1 cellular context compared by ENCODE assay signal in the genomic region with DNA sequence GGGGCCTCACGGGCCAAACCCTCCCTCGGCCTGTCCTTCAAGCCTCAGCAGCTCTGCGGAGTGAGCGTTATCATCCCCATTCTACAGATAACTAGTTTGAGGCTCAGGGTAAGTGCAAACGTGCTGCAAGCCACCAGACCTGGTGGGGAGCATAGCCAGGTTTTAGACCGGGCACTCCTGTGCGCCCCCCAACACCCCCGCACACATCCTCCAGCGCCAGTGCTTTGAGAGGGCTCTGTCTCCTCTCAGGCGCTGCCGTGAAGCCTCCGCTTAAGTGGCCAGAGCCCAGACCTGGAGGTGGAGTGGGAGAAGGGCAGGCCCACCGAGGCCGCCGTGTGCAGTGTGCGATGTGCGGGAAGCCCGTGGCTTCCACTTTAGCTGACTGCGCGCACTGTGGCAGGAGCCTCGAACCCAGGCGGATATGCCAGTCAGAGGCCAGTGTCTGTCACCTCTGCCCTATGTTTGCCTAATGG.
A peak's percentile ranks its signal among the peaks of the same experiment; 100 is the strongest.
TF ChIP-seq lines count a peak whose summit lies in the region.

No MANE protein-coding gene starts in this region.

TF ChIP-seq in K562, 482 proteins besides CTCF, POLR2A, EP300 and RAD21 (continued from another document and continues in another):
- no peak for TF ChIP-seq ARID4B (CRISPR knock-in tag; IDR thresholded peaks at IDR 0.05)
- TF ChIP-seq MEIS2 (IDR thresholded peaks at IDR 0.05; ENCODE audit: partially characterized antibody) = no peak
- TF ChIP-seq ZNF3 (CRISPR knock-in tag; IDR thresholded peaks at IDR 0.05) = peak; percentile 84; the same call in 1 of the 2 replicates
- no peak for TF ChIP-seq FOXJ3 (CRISPR knock-in tag; IDR thresholded peaks at IDR 0.05)
- TF ChIP-seq CBX1 (IDR thresholded peaks at IDR 0.05; ENCODE audit: low read depth) = peak; percentile 69
- no peak for TF ChIP-seq ETS1 (conservative IDR thresholded peaks at IDR 0.05; ENCODE audit: control insufficient read depth, low read depth, low read length)
- TF ChIP-seq, protein P1, sequence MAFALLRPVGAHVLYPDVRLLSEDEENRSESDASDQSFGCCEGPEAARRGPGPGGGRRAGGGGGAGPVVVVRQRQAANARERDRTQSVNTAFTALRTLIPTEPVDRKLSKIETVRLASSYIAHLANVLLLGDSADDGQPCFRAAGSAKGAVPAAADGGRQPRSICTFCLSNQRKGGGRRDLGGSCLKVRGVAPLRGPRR (CRISPR knock-in tag; IDR thresholded peaks at IDR 0.05) = no peak
- TF ChIP-seq ZNF431 (CRISPR knock-in tag; IDR thresholded peaks at IDR 0.05) = no peak
- no peak for TF ChIP-seq ZNF75A (CRISPR knock-in tag; IDR thresholded peaks at IDR 0.05)
- TF ChIP-seq ZBTB33 (CRISPR knock-in tag; IDR thresholded peaks at IDR 0.05) = peak; percentile 68
- TF ChIP-seq RUNX1 (IDR thresholded peaks at IDR 0.05; ENCODE audit: low read depth) = no peak
- TF ChIP-seq, protein P2, sequence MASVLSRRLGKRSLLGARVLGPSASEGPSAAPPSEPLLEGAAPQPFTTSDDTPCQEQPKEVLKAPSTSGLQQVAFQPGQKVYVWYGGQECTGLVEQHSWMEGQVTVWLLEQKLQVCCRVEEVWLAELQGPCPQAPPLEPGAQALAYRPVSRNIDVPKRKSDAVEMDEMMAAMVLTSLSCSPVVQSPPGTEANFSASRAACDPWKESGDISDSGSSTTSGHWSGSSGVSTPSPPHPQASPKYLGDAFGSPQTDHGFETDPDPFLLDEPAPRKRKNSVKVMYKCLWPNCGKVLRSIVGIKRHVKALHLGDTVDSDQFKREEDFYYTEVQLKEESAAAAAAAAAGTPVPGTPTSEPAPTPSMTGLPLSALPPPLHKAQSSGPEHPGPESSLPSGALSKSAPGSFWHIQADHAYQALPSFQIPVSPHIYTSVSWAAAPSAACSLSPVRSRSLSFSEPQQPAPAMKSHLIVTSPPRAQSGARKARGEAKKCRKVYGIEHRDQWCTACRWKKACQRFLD (CRISPR knock-in tag; IDR thresholded peaks at IDR 0.05) = no peak
- TF ChIP-seq, protein P3, sequence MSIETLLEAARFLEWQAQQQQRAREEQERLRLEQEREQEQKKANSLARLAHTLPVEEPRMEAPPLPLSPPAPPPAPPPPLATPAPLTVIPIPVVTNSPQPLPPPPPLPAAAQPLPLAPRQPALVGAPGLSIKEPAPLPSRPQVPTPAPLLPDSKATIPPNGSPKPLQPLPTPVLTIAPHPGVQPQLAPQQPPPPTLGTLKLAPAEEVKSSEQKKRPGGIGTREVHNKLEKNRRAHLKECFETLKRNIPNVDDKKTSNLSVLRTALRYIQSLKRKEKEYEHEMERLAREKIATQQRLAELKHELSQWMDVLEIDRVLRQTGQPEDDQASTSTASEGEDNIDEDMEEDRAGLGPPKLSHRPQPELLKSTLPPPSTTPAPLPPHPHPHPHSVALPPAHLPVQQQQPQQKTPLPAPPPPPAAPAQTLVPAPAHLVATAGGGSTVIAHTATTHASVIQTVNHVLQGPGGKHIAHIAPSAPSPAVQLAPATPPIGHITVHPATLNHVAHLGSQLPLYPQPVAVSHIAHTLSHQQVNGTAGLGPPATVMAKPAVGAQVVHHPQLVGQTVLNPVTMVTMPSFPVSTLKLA (conservative IDR thresholded peaks at IDR 0.05) = peak in 1 of 2 experiments; percentile 10; a peak in 1 of 4 replicates
- no peak for TF ChIP-seq MCM5 (IDR thresholded peaks at IDR 0.05; ENCODE audit: low read depth)
- no peak for TF ChIP-seq CAMTA2 (CRISPR knock-in tag; conservative IDR thresholded peaks at IDR 0.05)
- no peak for TF ChIP-seq POLR2B (IDR thresholded peaks at IDR 0.05; ENCODE audit: low read depth, partially characterized antibody)
- TF ChIP-seq, protein P4, sequence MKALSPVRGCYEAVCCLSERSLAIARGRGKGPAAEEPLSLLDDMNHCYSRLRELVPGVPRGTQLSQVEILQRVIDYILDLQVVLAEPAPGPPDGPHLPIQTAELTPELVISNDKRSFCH (CRISPR knock-in tag; IDR thresholded peaks at IDR 0.05) = no peak
- TF ChIP-seq, protein P4 (tag; IDR thresholded peaks at IDR 0.05) = no peak
- no peak for TF ChIP-seq ZEB2 (IDR thresholded peaks at IDR 0.05)
- no peak for TF ChIP-seq HNRNPH1 (optimal IDR thresholded peaks at IDR 0.05; ENCODE audit: low read depth, low read length)
- no peak for TF ChIP-seq ZBED1 (IDR thresholded peaks at IDR 0.05)
- no peak for TF ChIP-seq HSF4 (CRISPR knock-in tag; IDR thresholded peaks at IDR 0.05; ENCODE audit: borderline replicate concordance)
- TF ChIP-seq BMI1 (IDR thresholded peaks at IDR 0.05; ENCODE audit: low read length) = no peak
- no peak for TF ChIP-seq KLF6 (CRISPR knock-in tag; IDR thresholded peaks at IDR 0.05; ENCODE audit: borderline replicate concordance)
- TF ChIP-seq ZNF316 (IDR thresholded peaks at IDR 0.05) = no peak
- no peak for TF ChIP-seq ARID3A (IDR thresholded peaks at IDR 0.05; ENCODE audit: borderline replicate concordance, low read depth, low read length)
- TF ChIP-seq HDAC2 (IDR thresholded peaks at IDR 0.05) = peak; percentile 67; the same call in 1 of the 2 replicates
- TF ChIP-seq GTF2F1 (IDR thresholded peaks at IDR 0.05; ENCODE audit: low read depth, low read length) = no peak
- no peak for TF ChIP-seq NCOA4 (IDR thresholded peaks at IDR 0.05; ENCODE audit: partially characterized antibody)
- TF ChIP-seq LARP7 (IDR thresholded peaks at IDR 0.05) = no peak
- TF ChIP-seq ZNF57 (CRISPR knock-in tag; IDR thresholded peaks at IDR 0.05) = no peak
- no peak for TF ChIP-seq PPARD (CRISPR knock-in tag; IDR thresholded peaks at IDR 0.05)
- TF ChIP-seq RBM17 (IDR thresholded peaks at IDR 0.05; ENCODE audit: borderline replicate concordance, low read depth, low read length) = no peak
- TF ChIP-seq CREM (IDR thresholded peaks at IDR 0.05; ENCODE audit: low read depth) = no peak
- no peak for TF ChIP-seq ZNF445 (CRISPR knock-in tag; IDR thresholded peaks at IDR 0.05; ENCODE audit: low read depth)
- TF ChIP-seq PHF20 (IDR thresholded peaks at IDR 0.05; ENCODE audit: partially characterized antibody) = no peak
- no peak for TF ChIP-seq BRCA1 (IDR thresholded peaks at IDR 0.05)
- no peak for TF ChIP-seq BRCA1 (CRISPR knock-in tag; IDR thresholded peaks at IDR 0.05)
- TF ChIP-seq DDX20 (tag; IDR thresholded peaks at IDR 0.05; ENCODE audit: low read depth) = no peak
- TF ChIP-seq HOMEZ (CRISPR knock-in tag; IDR thresholded peaks at IDR 0.05) = no peak
- TF ChIP-seq SIRT6 (IDR thresholded peaks at IDR 0.05; ENCODE audit: low read depth, low read length) = no peak
- no peak for TF ChIP-seq ARID2 (IDR thresholded peaks at IDR 0.05)
- no peak for TF ChIP-seq ZFP30 (CRISPR knock-in tag; IDR thresholded peaks at IDR 0.05; ENCODE audit: borderline replicate concordance)
- peak; percentile 83; the same call in 1 of the 2 replicates for TF ChIP-seq SMARCA5 (IDR thresholded peaks at IDR 0.05)
- 0 out of 2 replicates have a peak, but pooled peaks have one; percentile 1 for TF ChIP-seq TCF3 (CRISPR knock-in tag; IDR thresholded peaks at IDR 0.05)
- no peak for TF ChIP-seq E2F6 (IDR thresholded peaks at IDR 0.05; ENCODE audit: borderline replicate concordance in 1 of 2, extremely low read depth in 1 of 2, insufficient read depth in 1 of 2, insufficient read length in 1 of 2, low read depth in 1 of 2, low read length in 1 of 2, poor library complexity in 1 of 2, severe bottlenecking in 1 of 2)
- no peak for TF ChIP-seq ZBTB2 (IDR thresholded peaks at IDR 0.05)
